8 cellular contexts compared by ENCODE assay signal in the genomic region with DNA sequence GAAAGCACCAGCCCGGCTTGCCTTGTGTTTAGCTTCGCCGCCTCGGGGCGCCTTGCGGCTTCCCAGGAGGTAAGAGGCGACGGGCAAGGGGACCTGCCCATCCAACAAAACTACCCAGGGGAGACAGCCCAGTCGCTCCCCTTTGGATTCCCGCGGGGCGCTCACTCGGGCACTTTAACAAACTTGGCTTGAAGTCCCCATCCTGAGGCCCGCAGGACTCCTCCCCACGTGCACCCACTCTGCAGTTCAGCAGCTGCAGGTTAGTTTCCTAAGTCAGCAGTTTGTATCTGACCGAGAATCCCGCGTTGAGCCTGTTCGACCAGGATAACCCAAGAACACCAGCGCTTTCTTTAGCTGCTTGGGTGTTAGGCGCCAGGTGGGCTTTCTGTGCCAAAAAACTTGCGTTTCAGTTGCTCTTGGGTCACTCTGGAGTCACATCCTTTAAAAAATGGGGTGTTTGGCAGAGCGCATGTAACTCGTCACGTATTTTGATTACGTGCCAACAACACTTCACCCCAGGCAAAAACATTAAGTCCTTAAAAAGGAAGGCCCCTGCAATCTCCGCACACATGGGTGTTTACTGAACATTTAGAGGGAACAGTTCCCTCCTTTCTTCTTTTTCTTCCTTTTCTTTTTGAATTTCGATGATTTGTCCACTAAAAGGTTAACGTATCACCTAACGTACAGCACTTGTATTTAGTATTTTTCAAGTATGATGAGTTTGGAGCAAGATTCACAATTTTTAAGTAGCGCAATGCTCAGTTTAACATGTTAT. TPM values are rescaled to one million over a fixed set of nuclear protein-coding genes. Genes with fewer than 3 reads are reported as not detected.
DNase-seq lines count a peak whose midpoint lies in the region; ATAC-seq lines count a peak whose summit lies in the region.

No MANE protein-coding gene starts in this region.

- H3K4me1 ChIP-seq in duodenal mucosa (ENCODE audit: control insufficient read depth in 1 of 2, insufficient read depth in 2 of 2, low read length in 2 of 2), result peaks cover 0 to 14% of the 10 kb centered on the region in 2 donors

- H3K9me3 ChIP-seq in duodenal mucosa (ENCODE audit: control insufficient read depth in 1 of 2, low read length in 2 of 2), result no peaks in the 10 kb centered on the region

- peaks cover 33 to 66% of the 10 kb centered on the region in 2 donors for H3K27me3 ChIP-seq in duodenal mucosa (ENCODE audit: control insufficient read depth in 1 of 2, insufficient read depth in 2 of 2, low read length in 2 of 2)

- no peak overlapping the region for H3K27ac ChIP-seq in duodenal mucosa (ENCODE audit: low read depth, low read length)

- H3K4me3 ChIP-seq in duodenal mucosa (ENCODE audit: low read depth in 1 of 2, low read length in 2 of 2), result peak overlapping the region; percentile 50 to 56

- peak overlapping the region; percentile 55 for H3K4me3 Mint-ChIP-seq in natural killer cell treated with Interleukin-12 subunit alpha and Interleukin-12 subunit beta and Interleukin-15 and Interleukin-18, amount 100 ng/mL, for 72 hours

- H3K27me3 Mint-ChIP-seq in natural killer cell treated with Interleukin-12 subunit alpha and Interleukin-12 subunit beta and Interleukin-15 and Interleukin-18, amount 100 ng/mL, for 72 hours, result peaks cover 37 to 64% of the 10 kb centered on the region in 2 donors

- DNase-seq in NCI-H2227 treated with DMSO at 0.1 percent for 48 hours (lab: John Stamatoyannopoulos, UW) (peak; percentile 18), cortex of kidney (lab: John Stamatoyannopoulos, UW) (no peak), activated gamma-delta T cell treated with Interleukin-2 at 50 U/mL for 16 hours (no peak)
- DNase-seq in natural killer cell treated with Interleukin-12 subunit alpha and Interleukin-12 subunit beta and Interleukin-15 and Interleukin-18, amount 100 ng/mL, for 72 hours (ENCODE audit: low spot score), result no peak

- no peak overlapping the region for H3K27ac Mint-ChIP-seq in natural killer cell treated with Interleukin-12 subunit alpha and Interleukin-12 subunit beta and Interleukin-15 and Interleukin-18, amount 100 ng/mL, for 72 hours

- no peak overlapping the region for H3K9ac ChIP-seq in duodenal mucosa (ENCODE audit: low read depth in 1 of 2, low read length in 2 of 2)

- H3K36me3 Mint-ChIP-seq in natural killer cell treated with Interleukin-12 subunit alpha and Interleukin-12 subunit beta and Interleukin-15 and Interleukin-18, amount 100 ng/mL, for 72 hours, result no peaks in the 10 kb centered on the region

- no peaks in the 10 kb centered on the region for H3K9me3 Mint-ChIP-seq in natural killer cell treated with Interleukin-12 subunit alpha and Interleukin-12 subunit beta and Interleukin-15 and Interleukin-18, amount 100 ng/mL, for 72 hours

- peak; percentile 19 for ATAC-seq in GM19395 (IDR thresholded peaks at IDR 0.05; ENCODE audit: unreplicated experiment)
- no peak for ATAC-seq in natural killer cell treated with Interleukin-12 subunit alpha and Interleukin-12 subunit beta and Interleukin-15 and Interleukin-18, amount 100 ng/mL, for 72 hours
- ATAC-seq in HG03139 (IDR thresholded peaks at IDR 0.05; ENCODE audit: unreplicated experiment), result no peak
- no peak for ATAC-seq in GM21786 (IDR thresholded peaks at IDR 0.05; ENCODE audit: unreplicated experiment)

- peaks cover 0 to 3% of the 10 kb centered on the region in 2 donors for H3K4me1 Mint-ChIP-seq in natural killer cell treated with Interleukin-12 subunit alpha and Interleukin-12 subunit beta and Interleukin-15 and Interleukin-18, amount 100 ng/mL, for 72 hours (ENCODE audit: low read depth in 2 of 2)

- no peaks in the 10 kb centered on the region for H3K36me3 ChIP-seq in duodenal mucosa (ENCODE audit: control insufficient read depth in 1 of 2, insufficient read depth in 2 of 2, low read length in 2 of 2)

RNA-seq across cellular contexts. Expression of a gene that starts 0.9 kb away (rescaled TPM):
- under 1 TPM; 0.05 to 0.45 TPM for total RNA-seq in natural killer cell treated with Interleukin-12 subunit alpha and Interleukin-12 subunit beta and Interleukin-15 and Interleukin-18, amount 100 ng/mL, for 72 hours
